ENCODE assay signal across 9 cellular contexts in the genomic region with DNA sequence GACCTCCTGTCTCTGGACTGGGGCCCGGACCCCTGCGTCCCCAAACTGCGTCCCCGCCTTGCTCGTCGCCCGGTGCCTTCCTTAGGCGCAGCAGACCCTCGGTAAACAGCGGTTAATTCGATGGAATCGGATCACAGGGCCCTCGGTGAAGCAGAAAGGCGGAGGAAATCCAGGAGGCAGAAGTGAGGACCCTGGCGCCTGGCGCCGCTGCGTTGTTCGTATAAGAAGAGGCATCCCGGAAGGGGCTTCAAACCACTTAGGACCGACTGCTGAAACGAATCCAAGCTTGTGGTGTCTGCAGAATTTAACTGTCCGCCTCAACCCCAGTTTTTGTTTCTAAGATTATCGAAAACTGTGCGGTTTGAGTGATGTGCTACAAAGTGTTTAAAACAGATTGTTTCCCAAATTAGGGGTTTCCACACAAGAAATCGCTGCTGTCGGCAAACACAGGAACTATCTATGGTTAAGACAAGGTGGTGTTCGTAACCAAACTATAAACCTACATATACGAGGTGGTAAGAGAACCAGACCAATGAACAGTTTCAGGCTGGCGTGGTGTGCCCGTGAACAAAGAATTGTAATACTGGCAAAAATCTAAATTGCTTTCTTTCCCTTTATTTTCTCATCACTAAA. TPM values are rescaled to one million over a fixed set of nuclear protein-coding genes. Genes with fewer than 3 reads are reported as not detected.
A peak's percentile ranks its signal among the peaks of the same experiment; 100 is the strongest.
DNase-seq lines count a peak whose midpoint lies in the region; ATAC-seq and TF ChIP-seq lines count a peak whose summit lies in the region.
"Had no signal": no experiment of that assay in that cellular context is flagged by ENCODE, and none has a peak within 500 bp of the region (broad histone marks: within the 10 kb centered on the region; RNA-seq: fewer than 3 reads in every experiment).

No MANE protein-coding gene starts in this region.

- H2AK5ac ChIP-seq in mesendoderm (ENCODE audit: low read length): no peak overlapping the region

- H3K18ac ChIP-seq in mesendoderm (ENCODE audit: low read length): no peak overlapping the region

- no peaks in the 10 kb centered on the region for H3K27me3 ChIP-seq in brain microvascular endothelial cell (replicated peaks)
- H3K27me3 ChIP-seq in mesendoderm (ENCODE audit: insufficient read depth, low read length, poor library complexity): peaks cover 11% of the 10 kb centered on the region

- no CpG with 5 or more reads among the region's 31 CpGs for WGBS in mesendoderm (ENCODE audit: extremely low coverage, insufficient coverage, low lambda C conversion rate)

- TF ChIP-seq CTCF in AG04449 (IDR thresholded peaks at IDR 0.05; ENCODE audit: insufficient read depth, low read length, missing control alignments): no peak
- TF ChIP-seq CTCF in brain microvascular endothelial cell (IDR thresholded peaks at IDR 0.05; ENCODE audit: low read depth, low read length, missing control alignments): no peak

- H3K4me3 ChIP-seq in AG04449 (ENCODE audit: low read depth, low read length): peak overlapping the region; percentile 58
- peak overlapping the region; percentile 56 for H3K4me3 ChIP-seq in brain microvascular endothelial cell (ENCODE audit: low read depth, low read length)
- H3K4me3 ChIP-seq in mesendoderm (ENCODE audit: low read length): no peak overlapping the region

- H3K4me2 ChIP-seq in mesendoderm (ENCODE audit: low read length): peak overlapping the region; percentile 61

- POLR2A ChIA-PET in AG04449 (lab: Yijun Ruan, JAX): no interaction called here

- no peak overlapping the region for H4K5ac ChIP-seq in mesendoderm (ENCODE audit: low read length)

- peak overlapping the region; percentile 46 for H3K9ac ChIP-seq in mesendoderm (ENCODE audit: low read length)

- no peaks in the 10 kb centered on the region for H3K79me1 ChIP-seq in mesendoderm (ENCODE audit: low read length)

- H3K23ac ChIP-seq in mesendoderm (ENCODE audit: low read length): no peak overlapping the region

- ATAC-seq in GM19438 (IDR thresholded peaks at IDR 0.05; ENCODE audit: low read depth, unreplicated experiment) (peak; percentile 31), HG02981 (IDR thresholded peaks at IDR 0.05; ENCODE audit: unreplicated experiment) (no peak)

- no peak overlapping the region for H3K4ac ChIP-seq in mesendoderm (ENCODE audit: low read depth, low read length)

- no peak overlapping the region for H2BK120ac ChIP-seq in mesendoderm (ENCODE audit: low read depth, low read length)

- H3K27ac ChIP-seq in brain microvascular endothelial cell (no peak overlapping the region), mesendoderm (ENCODE audit: low read depth, low read length) (no peak overlapping the region)

- DNase-seq in AG04449 (ENCODE audit: low read depth, low spot score) (no peak), brain microvascular endothelial cell (no peak), mesendoderm (peak; percentile 48), NCI-H774 (lab: John Stamatoyannopoulos, UW) (no peak), H4 (ENCODE audit: low spot score) (no peak)
- DNase-seq in central memory CD4-positive, alpha-beta T cell: no peak
- DNase-seq: MV-4-11 had no signal

- H3K4me1 ChIP-seq in mesendoderm (ENCODE audit: control insufficient read depth, low read depth, low read length): no peaks in the 10 kb centered on the region

- CTCF ChIA-PET in AG04449 (lab: Yijun Ruan, JAX): interaction anchor here (0.7 kb wide), 1 partner anchor 191 kb away, joined by 3 read pairs; no protein-coding TSS in a partner anchor

- no peak overlapping the region for H4K8ac ChIP-seq in mesendoderm (ENCODE audit: low read depth, low read length)

- H3K36me3 ChIP-seq in brain microvascular endothelial cell (replicated peaks): peaks cover 7% of the 10 kb centered on the region
- no peaks in the 10 kb centered on the region for H3K36me3 ChIP-seq in mesendoderm (ENCODE audit: control insufficient read depth, insufficient read depth, low read length)

- in situ Hi-C loops in brain microvascular endothelial cell (cut with HindIII; ENCODE audit: low pct_ligation_motif_present, low sequenced_read_pairs): no loop called here

- H3K79me2 ChIP-seq in mesendoderm (ENCODE audit: control insufficient read depth, insufficient read depth, low read length): no peaks in the 10 kb centered on the region

- H2BK5ac ChIP-seq in mesendoderm (ENCODE audit: low read length): no peak overlapping the region

- no peak overlapping the region for H2BK15ac ChIP-seq in mesendoderm (replicated peaks; ENCODE audit: low read depth)

- peak overlapping the region; percentile 37 for H3K56ac ChIP-seq in mesendoderm (ENCODE audit: low read length)

RNA-seq across cellular contexts. Expression of gene DGKI, which starts 0.8 kb away (rescaled TPM):
- 0.15 TPM for polyA plus RNA-seq in mesendoderm (2013, experiment 1 of 2)
- polyA plus RNA-seq in mesendoderm (2013, experiment 2 of 2): 0.22 TPM
- total RNA-seq in H4 (2014; rRNA removed; shearing (Covaris generic)): 0.64 and 1.5 TPM in 2 replicates
